Comparison of ENCODE assay signal across 19 cellular contexts in genomic region chr5:41967401-41967800, GRCh38.
"Had no signal": no experiment of that assay in that cellular context is flagged by ENCODE, and none has a peak within 500 bp of the region (broad histone marks: within the 10 kb centered on the region; RNA-seq: fewer than 3 reads in every experiment).

No MANE protein-coding gene starts in this region.

- H3K9me3 ChIP-seq: SK-N-SH had no signal

- H3K4me2 ChIP-seq: KMS-11, SK-N-SH had no signal

- H3K9ac ChIP-seq: KMS-11, SK-N-SH had no signal

- H3K4me3 ChIP-seq: K562 had no signal

- H3K27ac ChIP-seq: HL-60, KMS-11, RWPE1 had no signal

- DNase-seq: Kasumi-1, MM.1S, NCI-H1092 treated with DMSO at 0.1 percent for 48 hours, NCI-H1436, NCI-H187, NCI-H2029, NCI-H2081 treated with DMSO at 0.1 percent for 48 hours, NCI-H2171, NCI-H226, NCI-H446, NCI-H524 treated with DMSO at 0.1 percent for 48 hours, NCI-H69, NCI-H774, SHP77, SK-N-SH had no signal
